ENCODE assay signal across 21 cellular contexts in the genomic region with DNA sequence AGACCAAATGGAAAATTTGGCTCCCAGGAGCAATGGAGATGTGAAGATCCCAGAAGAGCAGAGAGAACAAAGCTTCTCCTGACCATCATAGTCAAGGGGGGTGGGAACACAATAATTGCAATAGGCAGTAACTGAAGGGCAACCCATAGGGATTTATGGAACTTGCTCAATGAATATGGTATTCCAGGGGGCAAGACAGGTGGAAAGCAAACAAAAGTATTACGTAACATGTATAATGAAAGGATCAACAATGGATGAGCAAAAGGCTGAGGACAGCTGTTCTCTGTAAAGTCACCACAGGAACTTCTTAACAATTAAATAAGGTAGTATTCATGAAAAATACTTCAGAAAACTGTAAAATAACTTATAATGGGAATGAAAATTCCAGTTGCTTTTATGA.
"Had no signal": no experiment of that assay in that cellular context is flagged by ENCODE, and none has a peak within 500 bp of the region (broad histone marks: within the 10 kb centered on the region; RNA-seq: fewer than 3 reads in every experiment).

No MANE protein-coding gene starts in this region.

- H3K9me3 Mint-ChIP-seq: dendritic cell treated with granulocyte-macrophage colony-stimulating factor and Interleukin-4, amounts not matched to agents 40 ng/mL and 50 ng/mL, for 4 days; memory B cell; mesothelial cell of epicardium had no signal

- H3K27ac Mint-ChIP-seq: dendritic cell treated with granulocyte-macrophage colony-stimulating factor and Interleukin-4, amounts not matched to agents 40 ng/mL and 50 ng/mL, for 4 days; mesothelial cell of epicardium; nephron progenitor cell had no signal

- H3K4me3 Mint-ChIP-seq: dendritic cell treated with granulocyte-macrophage colony-stimulating factor and Interleukin-4, amounts not matched to agents 40 ng/mL and 50 ng/mL, for 4 days; memory B cell; mesothelial cell of epicardium; nephron progenitor cell had no signal

- H3K27me3 Mint-ChIP-seq: dendritic cell treated with granulocyte-macrophage colony-stimulating factor and Interleukin-4, amounts not matched to agents 40 ng/mL and 50 ng/mL, for 4 days; memory B cell had no signal

- H3K36me3 ChIP-seq: thyroid gland, uterus had no signal

- H3K4me1 Mint-ChIP-seq: memory B cell, mesothelial cell of epicardium, nephron progenitor cell had no signal

- H3K4me1 ChIP-seq: esophagus squamous epithelium, left ventricle myocardium inferior, lower lobe of right lung, psoas muscle, sigmoid colon, suprapubic skin, thyroid gland, upper lobe of left lung, uterus had no signal

- DNase-seq: esophagus squamous epithelium; foreskin fibroblast; head of caudate nucleus; kidney; left cardiac atrium; left ventricle myocardium inferior; lower lobe of right lung; nephron progenitor cell; psoas muscle; retina; sigmoid colon; stimulated activated CD4-positive, alpha-beta T cell treated with anti-CD3 and anti-CD28 coated beads, Interleukin-12 subunit alpha, Interleukin-12 subunit beta, amount 100 ng/mL, for 4 hours; stimulated activated naive CD8-positive, alpha-beta T cell treated with anti-CD3 and anti-CD28 coated beads, Interleukin-15, Interleukin-2, amounts not matched to agents 100 U/mL and 50 U/mL, for 24 hours; thyroid gland; upper lobe of left lung; uterus had no signal

- H3K27ac ChIP-seq: esophagus squamous epithelium, hepatocyte, left ventricle myocardium inferior, lower lobe of right lung, psoas muscle, sigmoid colon, suprapubic skin, thyroid gland, upper lobe of left lung, uterus had no signal

- H3K4me3 ChIP-seq: esophagus squamous epithelium, hepatocyte, left ventricle myocardium inferior, lower lobe of right lung, psoas muscle, sigmoid colon, suprapubic skin, thyroid gland, upper lobe of left lung, uterus had no signal

- H3K9me3 ChIP-seq: esophagus squamous epithelium, left ventricle myocardium inferior, lower lobe of right lung, psoas muscle, sigmoid colon, suprapubic skin, thyroid gland, upper lobe of left lung, uterus had no signal

- H3K27me3 ChIP-seq: esophagus squamous epithelium, hepatocyte, sigmoid colon, suprapubic skin, thyroid gland, upper lobe of left lung, uterus had no signal
